Comparison of ENCODE assay signal across 1 cellular context in the genomic region with DNA sequence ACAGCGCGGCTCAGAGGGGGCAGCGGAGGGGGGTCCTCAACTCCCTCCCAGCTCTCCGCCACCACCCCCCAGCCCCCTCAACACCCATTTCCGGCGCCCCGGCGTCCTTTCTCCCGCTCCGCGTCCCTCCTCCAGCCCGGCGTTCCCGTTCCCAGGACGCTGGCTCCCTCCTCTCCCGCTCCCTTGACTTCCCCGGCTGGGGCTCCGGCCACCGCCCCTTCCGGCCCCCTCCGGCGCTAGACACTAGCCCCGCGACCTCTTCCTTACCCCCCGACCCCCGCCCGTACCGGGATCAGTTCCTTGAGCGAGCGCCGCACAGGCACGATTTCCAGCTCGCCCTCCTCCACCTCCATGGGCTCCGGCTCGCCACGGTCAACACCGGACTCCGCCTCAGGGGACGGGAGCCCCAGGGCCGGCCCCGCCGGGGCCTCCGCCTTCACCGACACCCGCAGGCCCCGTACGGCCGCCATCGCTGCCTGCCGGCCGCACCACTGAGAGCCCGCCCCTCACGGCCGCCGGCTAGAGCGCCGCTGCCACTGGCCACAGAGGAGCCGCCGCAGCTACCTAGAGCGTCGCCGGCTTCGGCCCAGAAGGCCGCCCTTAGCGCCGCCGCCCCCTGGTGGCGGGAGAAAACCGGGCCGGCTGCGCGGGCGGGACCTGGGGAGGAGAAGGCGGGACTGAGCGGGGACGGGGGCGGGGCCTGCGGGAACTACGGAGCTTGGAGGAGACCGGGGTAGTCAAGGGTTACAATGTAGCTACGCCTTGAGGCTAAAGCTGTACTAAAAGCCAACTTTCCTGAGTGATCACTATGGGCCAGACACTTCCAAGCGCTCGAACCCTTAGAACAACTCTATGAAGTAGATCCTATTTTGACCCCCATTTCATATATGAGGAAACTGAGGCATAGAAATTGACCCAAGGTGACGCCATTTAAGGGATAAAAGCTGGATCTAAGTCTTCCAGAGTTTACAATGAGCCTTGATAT.
A peak's percentile ranks its signal among the peaks of the same experiment; 100 is the strongest.
TF ChIP-seq lines count a peak whose summit lies in the region.

A gene with protein sequence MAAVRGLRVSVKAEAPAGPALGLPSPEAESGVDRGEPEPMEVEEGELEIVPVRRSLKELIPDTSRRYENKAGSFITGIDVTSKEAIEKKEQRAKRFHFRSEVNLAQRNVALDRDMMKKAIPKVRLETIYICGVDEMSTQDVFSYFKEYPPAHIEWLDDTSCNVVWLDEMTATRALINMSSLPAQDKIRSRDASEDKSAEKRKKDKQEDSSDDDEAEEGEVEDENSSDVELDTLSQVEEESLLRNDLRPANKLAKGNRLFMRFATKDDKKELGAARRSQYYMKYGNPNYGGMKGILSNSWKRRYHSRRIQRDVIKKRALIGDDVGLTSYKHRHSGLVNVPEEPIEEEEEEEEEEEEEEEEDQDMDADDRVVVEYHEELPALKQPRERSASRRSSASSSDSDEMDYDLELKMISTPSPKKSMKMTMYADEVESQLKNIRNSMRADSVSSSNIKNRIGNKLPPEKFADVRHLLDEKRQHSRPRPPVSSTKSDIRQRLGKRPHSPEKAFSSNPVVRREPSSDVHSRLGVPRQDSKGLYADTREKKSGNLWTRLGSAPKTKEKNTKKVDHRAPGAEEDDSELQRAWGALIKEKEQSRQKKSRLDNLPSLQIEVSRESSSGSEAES (minus strand): TSS at position 493 of the 985 bp plus-strand sequence. CDS start 23 bp downstream, at position 470.

TF ChIP-seq in HepG2, 621 proteins besides CTCF, POLR2A, EP300 and RAD21 (continued from another document and continues in another):
- TF ChIP-seq CCAR2 (optimal IDR thresholded peaks at IDR 0.05; ENCODE audit: low read depth, low read length), result peak; percentile 92
- TF ChIP-seq ZKSCAN5 (CRISPR knock-in tag; IDR thresholded peaks at IDR 0.05), result no peak
- peak; percentile 85 for TF ChIP-seq PHF20 (CRISPR knock-in tag; IDR thresholded peaks at IDR 0.05)
- no peak; the same call in 1 of the 2 replicates for TF ChIP-seq JDP2 (CRISPR knock-in tag; IDR thresholded peaks at IDR 0.05; ENCODE audit: borderline replicate concordance)
- TF ChIP-seq ZNF746 (CRISPR knock-in tag; IDR thresholded peaks at IDR 0.05), result no peak; the same call in 1 of the 2 replicates
- peak; percentile 65; the same call in 1 of the 2 replicates for TF ChIP-seq KLF12 (CRISPR knock-in tag; IDR thresholded peaks at IDR 0.05; ENCODE audit: borderline replicate concordance)
- no peak for TF ChIP-seq TCF7L2 (IDR thresholded peaks at IDR 0.05; ENCODE audit: low read depth, low read length)
- TF ChIP-seq KDM6A (CRISPR knock-in tag; IDR thresholded peaks at IDR 0.05; ENCODE audit: low read depth), result 0 out of 2 replicates have a peak, but pooled peaks have one; percentile 20
- peak; percentile 84 for TF ChIP-seq E2F1 (CRISPR knock-in tag; IDR thresholded peaks at IDR 0.05)
- peak; percentile 71 for TF ChIP-seq HCFC1 (IDR thresholded peaks at IDR 0.05; ENCODE audit: low read depth, low read length)
- TF ChIP-seq, protein P1, sequence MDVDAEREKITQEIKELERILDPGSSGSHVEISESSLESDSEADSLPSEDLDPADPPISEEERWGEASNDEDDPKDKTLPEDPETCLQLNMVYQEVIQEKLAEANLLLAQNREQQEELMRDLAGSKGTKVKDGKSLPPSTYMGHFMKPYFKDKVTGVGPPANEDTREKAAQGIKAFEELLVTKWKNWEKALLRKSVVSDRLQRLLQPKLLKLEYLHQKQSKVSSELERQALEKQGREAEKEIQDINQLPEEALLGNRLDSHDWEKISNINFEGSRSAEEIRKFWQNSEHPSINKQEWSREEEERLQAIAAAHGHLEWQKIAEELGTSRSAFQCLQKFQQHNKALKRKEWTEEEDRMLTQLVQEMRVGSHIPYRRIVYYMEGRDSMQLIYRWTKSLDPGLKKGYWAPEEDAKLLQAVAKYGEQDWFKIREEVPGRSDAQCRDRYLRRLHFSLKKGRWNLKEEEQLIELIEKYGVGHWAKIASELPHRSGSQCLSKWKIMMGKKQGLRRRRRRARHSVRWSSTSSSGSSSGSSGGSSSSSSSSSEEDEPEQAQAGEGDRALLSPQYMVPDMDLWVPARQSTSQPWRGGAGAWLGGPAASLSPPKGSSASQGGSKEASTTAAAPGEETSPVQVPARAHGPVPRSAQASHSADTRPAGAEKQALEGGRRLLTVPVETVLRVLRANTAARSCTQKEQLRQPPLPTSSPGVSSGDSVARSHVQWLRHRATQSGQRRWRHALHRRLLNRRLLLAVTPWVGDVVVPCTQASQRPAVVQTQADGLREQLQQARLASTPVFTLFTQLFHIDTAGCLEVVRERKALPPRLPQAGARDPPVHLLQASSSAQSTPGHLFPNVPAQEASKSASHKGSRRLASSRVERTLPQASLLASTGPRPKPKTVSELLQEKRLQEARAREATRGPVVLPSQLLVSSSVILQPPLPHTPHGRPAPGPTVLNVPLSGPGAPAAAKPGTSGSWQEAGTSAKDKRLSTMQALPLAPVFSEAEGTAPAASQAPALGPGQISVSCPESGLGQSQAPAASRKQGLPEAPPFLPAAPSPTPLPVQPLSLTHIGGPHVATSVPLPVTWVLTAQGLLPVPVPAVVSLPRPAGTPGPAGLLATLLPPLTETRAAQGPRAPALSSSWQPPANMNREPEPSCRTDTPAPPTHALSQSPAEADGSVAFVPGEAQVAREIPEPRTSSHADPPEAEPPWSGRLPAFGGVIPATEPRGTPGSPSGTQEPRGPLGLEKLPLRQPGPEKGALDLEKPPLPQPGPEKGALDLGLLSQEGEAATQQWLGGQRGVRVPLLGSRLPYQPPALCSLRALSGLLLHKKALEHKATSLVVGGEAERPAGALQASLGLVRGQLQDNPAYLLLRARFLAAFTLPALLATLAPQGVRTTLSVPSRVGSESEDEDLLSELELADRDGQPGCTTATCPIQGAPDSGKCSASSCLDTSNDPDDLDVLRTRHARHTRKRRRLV (CRISPR knock-in tag; IDR thresholded peaks at IDR 0.05), result no peak
- TF ChIP-seq RERE (CRISPR knock-in tag; IDR thresholded peaks at IDR 0.05; ENCODE audit: low read depth), result no peak
- no peak for TF ChIP-seq ZNF496 (CRISPR knock-in tag; IDR thresholded peaks at IDR 0.05; ENCODE audit: insufficient replicate concordance)
- peak; percentile 42 for TF ChIP-seq SRSF1 (optimal IDR thresholded peaks at IDR 0.05; ENCODE audit: low read depth, low read length)
- TF ChIP-seq ZMYM4 (CRISPR knock-in tag; IDR thresholded peaks at IDR 0.05), result peak; percentile 98
- peak; percentile 94 for TF ChIP-seq PHF8 (CRISPR knock-in tag; IDR thresholded peaks at IDR 0.05)
- no peak for TF ChIP-seq KDM1A (CRISPR knock-in tag; IDR thresholded peaks at IDR 0.05)
- TF ChIP-seq ZBTB8A (CRISPR knock-in tag; IDR thresholded peaks at IDR 0.05; ENCODE audit: borderline replicate concordance, low read depth), result 0 out of 2 replicates have a peak, but pooled peaks have one; percentile 48
- no peak for TF ChIP-seq ZNF17 (CRISPR knock-in tag; IDR thresholded peaks at IDR 0.05)
- TF ChIP-seq, protein P2, sequence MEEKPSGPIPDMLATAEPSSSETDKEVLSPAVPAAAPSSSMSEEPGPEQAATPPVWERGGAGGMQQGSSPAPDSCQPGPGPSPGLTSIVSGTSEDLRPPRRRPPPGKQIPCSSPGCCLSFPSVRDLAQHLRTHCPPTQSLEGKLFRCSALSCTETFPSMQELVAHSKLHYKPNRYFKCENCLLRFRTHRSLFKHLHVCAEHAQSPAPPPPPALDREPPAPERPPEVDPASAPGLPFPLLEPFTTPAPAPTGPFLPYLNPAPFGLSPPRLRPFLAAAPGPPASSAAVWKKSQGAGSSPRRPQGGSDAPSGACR (CRISPR knock-in tag; IDR thresholded peaks at IDR 0.05), result peak; percentile 73
- no peak for TF ChIP-seq JARID2 (CRISPR knock-in tag; IDR thresholded peaks at IDR 0.05; ENCODE audit: insufficient replicate concordance)
- no peak for TF ChIP-seq TFE3 (CRISPR knock-in tag; IDR thresholded peaks at IDR 0.05)
- TF ChIP-seq MYNN (CRISPR knock-in tag; IDR thresholded peaks at IDR 0.05; ENCODE audit: low read depth), result no peak
- TF ChIP-seq ZNF30 (CRISPR knock-in tag; IDR thresholded peaks at IDR 0.05), result no peak
- peak; percentile 69; the same call in 1 of the 2 replicates for TF ChIP-seq UBTF (CRISPR knock-in tag; IDR thresholded peaks at IDR 0.05)
- 0 out of 2 replicates have a peak, but pooled peaks have one; percentile 29 for TF ChIP-seq CHD4 (IDR thresholded peaks at IDR 0.05; ENCODE audit: borderline replicate concordance, low read length)
- no peak for TF ChIP-seq ZNF276 (CRISPR knock-in tag; IDR thresholded peaks at IDR 0.05; ENCODE audit: low read depth)
